ENCODE assay signal across 1 cellular context in the genomic region with DNA sequence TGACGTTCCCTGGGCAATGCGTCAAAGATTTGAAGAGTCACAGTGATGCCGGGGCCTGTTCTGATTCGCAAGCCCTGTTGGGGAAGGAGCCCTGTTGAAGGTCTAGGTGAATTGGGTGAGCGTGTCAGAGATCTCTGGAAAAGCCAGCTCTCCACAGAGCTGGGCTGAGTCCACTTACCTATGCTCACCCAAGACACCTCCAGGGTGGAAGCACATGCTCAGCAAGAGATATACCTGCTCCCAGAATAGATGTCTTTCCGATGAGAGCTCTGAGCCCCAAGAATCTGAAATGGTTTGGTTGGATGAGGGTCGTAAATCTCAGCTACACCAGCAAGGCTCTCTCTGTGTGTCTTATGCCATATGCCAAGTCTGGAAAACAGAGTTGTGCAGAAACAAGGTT.
TF ChIP-seq lines count a peak whose summit lies in the region.

No MANE protein-coding gene starts in this region.

TF ChIP-seq in GM23338, 12 proteins besides CTCF, POLR2A, EP300 and RAD21 (continued from another document):
- TF ChIP-seq, protein P1, sequence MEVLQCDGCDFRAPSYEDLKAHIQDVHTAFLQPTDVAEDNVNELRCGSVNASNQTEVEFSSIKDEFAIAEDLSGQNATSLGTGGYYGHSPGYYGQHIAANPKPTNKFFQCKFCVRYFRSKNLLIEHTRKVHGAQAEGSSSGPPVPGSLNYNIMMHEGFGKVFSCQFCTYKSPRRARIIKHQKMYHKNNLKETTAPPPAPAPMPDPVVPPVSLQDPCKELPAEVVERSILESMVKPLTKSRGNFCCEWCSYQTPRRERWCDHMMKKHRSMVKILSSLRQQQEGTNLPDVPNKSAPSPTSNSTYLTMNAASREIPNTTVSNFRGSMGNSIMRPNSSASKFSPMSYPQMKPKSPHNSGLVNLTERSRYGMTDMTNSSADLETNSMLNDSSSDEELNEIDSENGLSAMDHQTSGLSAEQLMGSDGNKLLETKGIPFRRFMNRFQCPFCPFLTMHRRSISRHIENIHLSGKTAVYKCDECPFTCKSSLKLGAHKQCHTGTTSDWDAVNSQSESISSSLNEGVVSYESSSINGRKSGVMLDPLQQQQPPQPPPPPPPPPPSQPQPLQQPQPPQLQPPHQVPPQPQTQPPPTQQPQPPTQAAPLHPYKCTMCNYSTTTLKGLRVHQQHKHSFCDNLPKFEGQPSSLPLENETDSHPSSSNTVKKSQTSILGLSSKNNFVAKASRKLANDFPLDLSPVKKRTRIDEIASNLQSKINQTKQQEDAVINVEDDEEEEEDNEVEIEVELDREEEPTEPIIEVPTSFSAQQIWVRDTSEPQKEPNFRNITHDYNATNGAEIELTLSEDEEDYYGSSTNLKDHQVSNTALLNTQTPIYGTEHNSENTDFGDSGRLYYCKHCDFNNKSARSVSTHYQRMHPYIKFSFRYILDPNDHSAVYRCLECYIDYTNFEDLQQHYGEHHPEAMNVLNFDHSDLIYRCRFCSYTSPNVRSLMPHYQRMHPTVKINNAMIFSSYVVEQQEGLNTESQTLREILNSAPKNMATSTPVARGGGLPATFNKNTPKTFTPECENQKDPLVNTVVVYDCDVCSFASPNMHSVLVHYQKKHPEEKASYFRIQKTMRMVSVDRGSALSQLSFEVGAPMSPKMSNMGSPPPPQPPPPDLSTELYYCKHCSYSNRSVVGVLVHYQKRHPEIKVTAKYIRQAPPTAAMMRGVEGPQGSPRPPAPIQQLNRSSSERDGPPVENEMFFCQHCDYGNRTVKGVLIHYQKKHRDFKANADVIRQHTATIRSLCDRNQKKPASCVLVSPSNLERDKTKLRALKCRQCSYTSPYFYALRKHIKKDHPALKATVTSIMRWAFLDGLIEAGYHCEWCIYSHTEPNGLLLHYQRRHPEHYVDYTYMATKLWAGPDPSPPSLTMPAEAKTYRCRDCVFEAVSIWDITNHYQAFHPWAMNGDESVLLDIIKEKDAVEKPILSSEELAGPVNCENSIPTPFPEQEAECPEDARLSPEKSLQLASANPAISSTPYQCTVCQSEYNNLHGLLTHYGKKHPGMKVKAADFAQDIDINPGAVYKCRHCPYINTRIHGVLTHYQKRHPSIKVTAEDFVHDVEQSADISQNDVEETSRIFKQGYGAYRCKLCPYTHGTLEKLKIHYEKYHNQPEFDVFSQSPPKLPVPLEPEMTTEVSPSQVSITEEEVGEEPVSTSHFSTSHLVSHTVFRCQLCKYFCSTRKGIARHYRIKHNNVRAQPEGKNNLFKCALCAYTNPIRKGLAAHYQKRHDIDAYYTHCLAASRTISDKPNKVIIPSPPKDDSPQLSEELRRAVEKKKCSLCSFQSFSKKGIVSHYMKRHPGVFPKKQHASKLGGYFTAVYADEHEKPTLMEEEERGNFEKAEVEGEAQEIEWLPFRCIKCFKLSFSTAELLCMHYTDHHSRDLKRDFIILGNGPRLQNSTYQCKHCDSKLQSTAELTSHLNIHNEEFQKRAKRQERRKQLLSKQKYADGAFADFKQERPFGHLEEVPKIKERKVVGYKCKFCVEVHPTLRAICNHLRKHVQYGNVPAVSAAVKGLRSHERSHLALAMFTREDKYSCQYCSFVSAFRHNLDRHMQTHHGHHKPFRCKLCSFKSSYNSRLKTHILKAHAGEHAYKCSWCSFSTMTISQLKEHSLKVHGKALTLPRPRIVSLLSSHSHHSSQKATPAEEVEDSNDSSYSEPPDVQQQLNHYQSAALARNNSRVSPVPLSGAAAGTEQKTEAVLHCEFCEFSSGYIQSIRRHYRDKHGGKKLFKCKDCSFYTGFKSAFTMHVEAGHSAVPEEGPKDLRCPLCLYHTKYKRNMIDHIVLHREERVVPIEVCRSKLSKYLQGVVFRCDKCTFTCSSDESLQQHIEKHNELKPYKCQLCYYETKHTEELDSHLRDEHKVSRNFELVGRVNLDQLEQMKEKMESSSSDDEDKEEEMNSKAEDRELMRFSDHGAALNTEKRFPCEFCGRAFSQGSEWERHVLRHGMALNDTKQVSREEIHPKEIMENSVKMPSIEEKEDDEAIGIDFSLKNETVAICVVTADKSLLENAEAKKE (CRISPR knock-in tag; IDR thresholded peaks at IDR 0.05) = no peak
- no peak for TF ChIP-seq STAT1 (IDR thresholded peaks at IDR 0.05; ENCODE audit: unreplicated experiment)
- TF ChIP-seq, protein P2, sequence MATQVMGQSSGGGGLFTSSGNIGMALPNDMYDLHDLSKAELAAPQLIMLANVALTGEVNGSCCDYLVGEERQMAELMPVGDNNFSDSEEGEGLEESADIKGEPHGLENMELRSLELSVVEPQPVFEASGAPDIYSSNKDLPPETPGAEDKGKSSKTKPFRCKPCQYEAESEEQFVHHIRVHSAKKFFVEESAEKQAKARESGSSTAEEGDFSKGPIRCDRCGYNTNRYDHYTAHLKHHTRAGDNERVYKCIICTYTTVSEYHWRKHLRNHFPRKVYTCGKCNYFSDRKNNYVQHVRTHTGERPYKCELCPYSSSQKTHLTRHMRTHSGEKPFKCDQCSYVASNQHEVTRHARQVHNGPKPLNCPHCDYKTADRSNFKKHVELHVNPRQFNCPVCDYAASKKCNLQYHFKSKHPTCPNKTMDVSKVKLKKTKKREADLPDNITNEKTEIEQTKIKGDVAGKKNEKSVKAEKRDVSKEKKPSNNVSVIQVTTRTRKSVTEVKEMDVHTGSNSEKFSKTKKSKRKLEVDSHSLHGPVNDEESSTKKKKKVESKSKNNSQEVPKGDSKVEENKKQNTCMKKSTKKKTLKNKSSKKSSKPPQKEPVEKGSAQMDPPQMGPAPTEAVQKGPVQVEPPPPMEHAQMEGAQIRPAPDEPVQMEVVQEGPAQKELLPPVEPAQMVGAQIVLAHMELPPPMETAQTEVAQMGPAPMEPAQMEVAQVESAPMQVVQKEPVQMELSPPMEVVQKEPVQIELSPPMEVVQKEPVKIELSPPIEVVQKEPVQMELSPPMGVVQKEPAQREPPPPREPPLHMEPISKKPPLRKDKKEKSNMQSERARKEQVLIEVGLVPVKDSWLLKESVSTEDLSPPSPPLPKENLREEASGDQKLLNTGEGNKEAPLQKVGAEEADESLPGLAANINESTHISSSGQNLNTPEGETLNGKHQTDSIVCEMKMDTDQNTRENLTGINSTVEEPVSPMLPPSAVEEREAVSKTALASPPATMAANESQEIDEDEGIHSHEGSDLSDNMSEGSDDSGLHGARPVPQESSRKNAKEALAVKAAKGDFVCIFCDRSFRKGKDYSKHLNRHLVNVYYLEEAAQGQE (IDR thresholded peaks at IDR 0.05; ENCODE audit: unreplicated experiment) = no peak
- TF ChIP-seq, protein P3, sequence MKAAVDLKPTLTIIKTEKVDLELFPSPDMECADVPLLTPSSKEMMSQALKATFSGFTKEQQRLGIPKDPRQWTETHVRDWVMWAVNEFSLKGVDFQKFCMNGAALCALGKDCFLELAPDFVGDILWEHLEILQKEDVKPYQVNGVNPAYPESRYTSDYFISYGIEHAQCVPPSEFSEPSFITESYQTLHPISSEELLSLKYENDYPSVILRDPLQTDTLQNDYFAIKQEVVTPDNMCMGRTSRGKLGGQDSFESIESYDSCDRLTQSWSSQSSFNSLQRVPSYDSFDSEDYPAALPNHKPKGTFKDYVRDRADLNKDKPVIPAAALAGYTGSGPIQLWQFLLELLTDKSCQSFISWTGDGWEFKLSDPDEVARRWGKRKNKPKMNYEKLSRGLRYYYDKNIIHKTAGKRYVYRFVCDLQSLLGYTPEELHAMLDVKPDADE (IDR thresholded peaks at IDR 0.05) = no peak
- no peak for TF ChIP-seq POLR2AphosphoS5 (IDR thresholded peaks at IDR 0.05; ENCODE audit: low read depth)
